ENCODE assay signal across 17 cellular contexts in the genomic region with DNA sequence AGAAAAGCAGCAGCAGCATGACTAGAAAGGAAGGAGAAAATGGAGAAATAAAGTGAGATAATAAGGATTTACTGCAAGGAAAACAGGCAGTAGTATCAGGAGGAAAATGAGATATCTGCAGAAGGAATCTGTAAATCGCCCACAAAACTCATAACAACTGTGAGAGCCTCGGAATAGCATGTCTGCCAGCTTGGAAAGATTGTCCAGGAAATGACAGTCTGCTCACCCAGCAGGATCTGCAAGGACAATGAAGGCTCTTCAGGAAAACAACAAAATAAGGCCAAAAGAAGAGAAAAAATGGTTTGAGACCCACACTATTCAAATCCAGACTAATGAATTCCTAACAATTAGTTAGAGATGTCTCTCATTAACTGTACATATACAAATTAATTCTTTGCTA. TPM values are rescaled to one million over a fixed set of nuclear protein-coding genes. Genes with fewer than 3 reads are reported as not detected.
"Had no signal": no experiment of that assay in that cellular context is flagged by ENCODE, and none has a peak within 500 bp of the region (broad histone marks: within the 10 kb centered on the region; RNA-seq: fewer than 3 reads in every experiment).

No MANE protein-coding gene starts in this region.

- H3K36me3 ChIP-seq: gastroesophageal sphincter, lower lobe of right lung, thyroid gland had no signal

- H3K9me3 ChIP-seq: gastroesophageal sphincter, lower lobe of right lung, thyroid gland had no signal

- H3K4me3 ChIP-seq: gastroesophageal sphincter, lower lobe of right lung, thyroid gland had no signal

- H3K4me1 ChIP-seq: gastroesophageal sphincter, lower lobe of right lung, thyroid gland had no signal

- ATAC-seq: activated CD8-positive, alpha-beta memory T cell treated with anti-CD3 and anti-CD28 coated beads, Interleukin-2, amount 10 ng/mL, durations not matched to agents 7 days and 5 days; activated T-cell treated with anti-CD3 and anti-CD28 coated beads, Interleukin-2, amount 50 U/mL, for 72 hours; gastroesophageal sphincter; lower lobe of right lung; naive thymus-derived CD4-positive, alpha-beta T cell had no signal

- DNase-seq: activated CD4-positive, alpha-beta T cell treated with anti-CD3 and anti-CD28 coated beads, Interleukin-2, amount 50 U/mL, for 48 hours; activated CD4-positive, CD25-positive, alpha-beta regulatory T cell treated with anti-CD3 and anti-CD28 coated beads, Interleukin-2, amount 50 U/mL, for 72 hours; activated CD8-positive, alpha-beta memory T cell treated with anti-CD3 and anti-CD28 coated beads, Interleukin-2, amount 10 ng/mL, durations not matched to agents 7 days and 5 days; activated gamma-delta T cell treated with Interleukin-2 at 50 U/mL for 16 hours; activated naive CD8-positive, alpha-beta T cell treated with anti-CD3 and anti-CD28 coated beads for 36 hours; activated T-cell treated with anti-CD3 and anti-CD28 coated beads, Interleukin-2, amount 50 U/mL, for 72 hours; anterior cingulate cortex; effector memory CD4-positive, alpha-beta T cell; hippocampal formation; lower lobe of right lung; naive thymus-derived CD4-positive, alpha-beta T cell; stimulated activated CD4-positive, alpha-beta T cell treated with anti-CD3 and anti-CD28 coated beads, Interleukin-15, amount 100 ng/mL, for 24 hours; thyroid gland had no signal

- H3K27ac ChIP-seq: epithelial cell of prostate, gastroesophageal sphincter, lower lobe of right lung, thyroid gland had no signal

- H3K27me3 ChIP-seq: gastroesophageal sphincter, thyroid gland had no signal

RNA-seq across cellular contexts. Expression of a gene that starts 47.3 kb away (rescaled TPM):
- total RNA-seq: activated CD8-positive, alpha-beta memory T cell treated with anti-CD3 and anti-CD28 coated beads, Interleukin-2, amount 10 ng/mL, durations not matched to agents 7 days and 5 days; osteoblast; T-helper 2 cell treated with Interferon-gamma antibody and Interleukin-4, amounts not matched to agents 100 ng/mL and 5 ng/mL, for 36 hours had no signal
- polyA plus RNA-seq: naive thymus-derived CD4-positive, alpha-beta T cell had no signal
